16 cellular contexts compared by ENCODE assay signal in genomic region chr16:20291807-20292206, GRCh38. TPM values are rescaled to one million over a fixed set of nuclear protein-coding genes. Genes with fewer than 3 reads are reported as not detected.
"Had no signal": no experiment of that assay in that cellular context is flagged by ENCODE, and none has a peak within 500 bp of the region (broad histone marks: within the 10 kb centered on the region; RNA-seq: fewer than 3 reads in every experiment).

No MANE protein-coding gene starts in this region.

- H3K27me3 ChIP-seq: thyroid gland, uterus had no signal

- H3K4me3 ChIP-seq: lower lobe of right lung, smooth muscle cell, thyroid gland, uterus had no signal

- H3K36me3 ChIP-seq: lower lobe of right lung, thyroid gland, uterus had no signal

- H3K36me3 Mint-ChIP-seq: activated naive CD8-positive, alpha-beta T cell treated with anti-CD3 and anti-CD28 coated beads for 36 hours; stimulated activated effector memory CD8-positive, alpha-beta T cell treated with anti-CD3 and anti-CD28 coated beads, Interleukin-12 subunit alpha, Interleukin-12 subunit beta, amount 100 ng/mL, for 72 hours had no signal

- H3K27ac ChIP-seq: lower lobe of right lung, thyroid gland, uterus had no signal

- H3K27ac Mint-ChIP-seq: activated naive CD8-positive, alpha-beta T cell treated with anti-CD3 and anti-CD28 coated beads for 36 hours; naive B cell; stimulated activated effector memory CD8-positive, alpha-beta T cell treated with anti-CD3 and anti-CD28 coated beads, Interleukin-12 subunit alpha, Interleukin-12 subunit beta, amount 100 ng/mL, for 72 hours had no signal

- H3K4me1 ChIP-seq: lower lobe of right lung, thyroid gland, uterus had no signal

- H3K9me3 Mint-ChIP-seq: activated naive CD8-positive, alpha-beta T cell treated with anti-CD3 and anti-CD28 coated beads for 36 hours; activated T-cell treated with anti-CD3 and anti-CD28 coated beads, Interleukin-2, amount 50 U/mL, for 4 hours; stimulated activated effector memory CD8-positive, alpha-beta T cell treated with anti-CD3 and anti-CD28 coated beads, Interleukin-12 subunit alpha, Interleukin-12 subunit beta, amount 100 ng/mL, for 72 hours had no signal

- H3K9me3 ChIP-seq: lower lobe of right lung, thyroid gland, uterus had no signal

- DNase-seq: activated CD4-positive, alpha-beta T cell treated with anti-CD3 and anti-CD28 coated beads, Interleukin-2, amount 50 U/mL, for 4 hours; activated CD4-positive, CD25-positive, alpha-beta regulatory T cell treated with anti-CD3 and anti-CD28 coated beads, Interleukin-2, amount 50 U/mL, for 72 hours; activated effector memory CD4-positive, alpha-beta T cell treated with anti-CD3 and anti-CD28 coated beads, Interleukin-2, amount 50 U/mL, for 16 hours; activated naive CD8-positive, alpha-beta T cell treated with anti-CD3 and anti-CD28 coated beads for 36 hours; activated T-cell treated with anti-CD3 and anti-CD28 coated beads, Interleukin-2, amount 50 U/mL, for 4 hours; cerebellar nuclear complex; dermis blood vessel endothelial cell; left cardiac atrium; lower lobe of right lung; naive B cell; right cardiac atrium; thyroid gland; uterus had no signal

- ATAC-seq: activated T-cell treated with anti-CD3 and anti-CD28 coated beads, Interleukin-2, amount 50 U/mL, for 4 hours; left cardiac atrium; lower lobe of right lung; right cardiac atrium; stimulated activated effector memory CD8-positive, alpha-beta T cell treated with anti-CD3 and anti-CD28 coated beads, Interleukin-12 subunit alpha, Interleukin-12 subunit beta, amount 100 ng/mL, for 72 hours had no signal

RNA-seq across cellular contexts. Expression of gene GP2, which starts 35.5 kb away (rescaled TPM):
- total RNA-seq: activated naive CD8-positive, alpha-beta T cell treated with anti-CD3 and anti-CD28 coated beads for 36 hours; dermis blood vessel endothelial cell; glomerular endothelial cell; left cardiac atrium; smooth muscle cell; uterus had no signal
